7 cellular contexts compared by ENCODE assay signal in the genomic region with DNA sequence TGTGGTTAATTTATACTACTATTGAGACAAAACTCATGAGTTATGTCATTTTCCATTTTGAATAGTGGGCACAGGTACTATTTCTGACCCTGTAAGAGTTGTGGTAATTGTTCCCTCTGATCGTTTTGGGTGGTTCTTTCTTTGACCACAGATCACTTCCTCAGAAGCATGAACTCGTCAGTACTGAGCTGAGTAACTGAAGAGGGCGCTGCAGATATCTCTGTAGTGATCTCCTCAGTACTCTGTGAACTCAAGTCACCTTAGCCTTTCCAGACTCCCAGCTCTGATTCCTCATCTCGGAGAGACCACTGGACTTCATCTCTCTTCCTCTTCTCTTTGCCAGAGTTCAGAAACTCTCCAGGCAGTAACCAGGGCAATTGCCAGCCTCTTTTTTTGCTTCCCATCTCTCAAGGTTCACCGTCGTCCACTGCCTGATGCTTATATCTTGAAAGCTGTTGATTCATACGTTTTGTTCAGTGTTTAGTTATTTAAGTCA. TPM values are rescaled to one million over a fixed set of nuclear protein-coding genes. Genes with fewer than 3 reads are reported as not detected.
DNase-seq lines count a peak whose midpoint lies in the region; ATAC-seq, FAIRE-seq and TF ChIP-seq lines count a peak whose summit lies in the region.

No MANE protein-coding gene starts in this region.

- peaks cover 0 to 6% of the 10 kb centered on the region in 2 donors for H3K4me1 ChIP-seq in naive thymus-derived CD4-positive, alpha-beta T cell (ENCODE audit: control insufficient read depth in 2 of 2, insufficient read depth in 2 of 2, low read length in 2 of 2)

- DNase-seq in SK-MEL-5 (ENCODE audit: low read depth, low spot score) (peak; percentile 55), astrocyte of the cerebellum (ENCODE audit: low read depth) (no peak), RCC 7860 (ENCODE audit: low spot score) (no peak)
- DNase-seq in naive thymus-derived CD4-positive, alpha-beta T cell: peak in 8 of 9 donors; percentile 7 to 47 (median 32)

- no peaks in the 10 kb centered on the region for H3K36me3 ChIP-seq in naive thymus-derived CD4-positive, alpha-beta T cell (ENCODE audit: control insufficient read depth in 2 of 3, insufficient read depth in 3 of 3, low read length in 3 of 3)

- peak; percentile 14 for TF ChIP-seq CTCF in astrocyte of the cerebellum (IDR thresholded peaks at IDR 0.05; ENCODE audit: low read depth, low read length, missing control alignments)

- peak overlapping the region in 4 of 10 donors; percentile 6 to 63 (median 34) for H3K4me3 Mint-ChIP-seq in naive thymus-derived CD4-positive, alpha-beta T cell

- H3K36me3 Mint-ChIP-seq in naive thymus-derived CD4-positive, alpha-beta T cell: peaks cover 0 to 13% (median 0%) of the 10 kb centered on the region in 5 donors

- H3K4me3 ChIP-seq in astrocyte of the cerebellum (ENCODE audit: low read depth, low read length): no peak overlapping the region
- no peak overlapping the region for H3K4me3 ChIP-seq in naive thymus-derived CD4-positive, alpha-beta T cell (ENCODE audit: low read length)

- H3K27me3 Mint-ChIP-seq in naive thymus-derived CD4-positive, alpha-beta T cell: peaks cover 0 to 25% (median 8%) of the 10 kb centered on the region in 5 donors

- peaks cover 10 to 53% (median 18%) of the 10 kb centered on the region in 7 donors for H3K4me1 Mint-ChIP-seq in naive thymus-derived CD4-positive, alpha-beta T cell

- in situ Hi-C loops in SK-MEL-5 (cut with HindIII; ENCODE audit: low pct_unique_long_range_greater_than_20kb, low sequenced_read_pairs) (no loop called here), astrocyte of the cerebellum (cut with HindIII; ENCODE audit: low sequenced_read_pairs) (no loop called here)

- peak overlapping the region in 1 of 9 donors; percentile 54 for H3K27ac Mint-ChIP-seq in naive thymus-derived CD4-positive, alpha-beta T cell

- no peak for FAIRE-seq in RCC 7860 (lab: Jason Lieb, UNC)

- CTCF ChIA-PET in naive thymus-derived CD4-positive, alpha-beta T cell (lab: Charles Lee): interaction anchor here (0.6 to 3.0 kb wide), 6 partner anchors 10 to 1725 kb away, joined by 3 to 22 read pairs (median 4); no protein-coding TSS in a partner anchor

- peak; percentile 97 for ATAC-seq in GM18867 (IDR thresholded peaks at IDR 0.05; ENCODE audit: unreplicated experiment)
- peak; percentile 99 for ATAC-seq in HG02885 (IDR thresholded peaks at IDR 0.05; ENCODE audit: poor library complexity, unreplicated experiment)
- ATAC-seq in naive thymus-derived CD4-positive, alpha-beta T cell: peak; percentile 94
- no peak for ATAC-seq in HG02571 (IDR thresholded peaks at IDR 0.05; ENCODE audit: unreplicated experiment)

- POLR2A ChIA-PET in naive thymus-derived CD4-positive, alpha-beta T cell (lab: Charles Lee): no interaction called here

- H3K27me3 ChIP-seq in naive thymus-derived CD4-positive, alpha-beta T cell (ENCODE audit: control insufficient read depth in 2 of 2, insufficient read depth in 2 of 2, low read length in 2 of 2): no peaks in the 10 kb centered on the region

- intact Hi-C loops in naive thymus-derived CD4-positive, alpha-beta T cell (cut with micrococcal nuclease): loop anchor here (1.0 to 5.0 kb wide), 6 partner anchors 25 to 141 kb away; no protein-coding TSS in a partner anchor

- H3K9me3 Mint-ChIP-seq in naive thymus-derived CD4-positive, alpha-beta T cell: no peaks in the 10 kb centered on the region

- H3K9me3 ChIP-seq in naive thymus-derived CD4-positive, alpha-beta T cell (ENCODE audit: control insufficient read depth in 2 of 3, low read length in 3 of 3): no peaks in the 10 kb centered on the region

- no peak overlapping the region for H3K27ac ChIP-seq in naive thymus-derived CD4-positive, alpha-beta T cell (ENCODE audit: low read depth, low read length)

RNA-seq across cellular contexts. Expression of gene IL1RL1, which starts 9.4 kb away (rescaled TPM):
- total RNA-seq in SK-MEL-5 (2014; rRNA removed; shearing (Covaris generic)): not detected in 2 replicates
- polyA plus RNA-seq in SK-MEL-5 (2015; cell fraction: cytosol; rRNA removed): not detected in 2 replicates
- polyA plus RNA-seq in SK-MEL-5 (2015; cell fraction: nucleus; rRNA removed): not detected in 2 replicates
- 1 to 10 TPM in 2 of 5 experiments, under 1 TPM in 1, not detected in 2; 0.48 to 7.9 (median 4.9) TPM for total RNA-seq in naive thymus-derived CD4-positive, alpha-beta T cell
- not detected for polyA plus RNA-seq in naive thymus-derived CD4-positive, alpha-beta T cell

RNA-seq across cellular contexts. Expression of gene IL18R1, which starts 53.7 kb away (rescaled TPM):
- 0.37 and 0.59 TPM in 2 replicates for total RNA-seq in SK-MEL-5 (2014; rRNA removed; shearing (Covaris generic))
- polyA plus RNA-seq in SK-MEL-5 (2015; cell fraction: cytosol; rRNA removed): 0.33 and 0.58 TPM in 2 replicates
- 0.75 and 1.1 TPM in 2 replicates for polyA plus RNA-seq in SK-MEL-5 (2015; cell fraction: nucleus; rRNA removed)
- total RNA-seq in naive thymus-derived CD4-positive, alpha-beta T cell: 10 to 100 TPM in 1 of 5 experiments, 1 to 10 TPM in 4; 2.1 to 52.8 (median 5.3) TPM
- polyA plus RNA-seq in naive thymus-derived CD4-positive, alpha-beta T cell: 1 to 10 TPM in 1 of 2 donors, under 1 TPM in 1; 0.77 to 2.0 TPM

Comparison
In these comparisons a context has a peak if more than half of its experiments do, and no peak if none do; other contexts are left out.
1. DNase-seq: peak in SK-MEL-5 (single experiment) and naive thymus-derived CD4-positive, alpha-beta T cell (8 of 9); none in astrocyte of the cerebellum (single experiment) and RCC 7860 (single experiment).